ENCODE assay signal across 10 cellular contexts in genomic region chr7:130998993-130999602, GRCh38.
DNase-seq lines count a peak whose midpoint lies in the region; ATAC-seq and TF ChIP-seq lines count a peak whose summit lies in the region.
"Had no signal": no experiment of that assay in that cellular context is flagged by ENCODE, and none has a peak within 500 bp of the region (broad histone marks: within the 10 kb centered on the region; RNA-seq: fewer than 3 reads in every experiment).

No MANE protein-coding gene starts in this region.

- no peak overlapping the region for H3K4me3 ChIP-seq in fibroblast of villous mesenchyme (ENCODE audit: low read depth, low read length)
- H3K4me3 ChIP-seq in thyroid gland (replicated peaks in 1 of 3) = no peak overlapping the region

- no peak for TF ChIP-seq POLR2A in thyroid gland (IDR thresholded peaks at IDR 0.05)

- intact Hi-C loops in activated T-helper 1 cell treated with anti-CD3 and anti-CD28 coated beads, Interleukin-12 subunit alpha, Interleukin-12 subunit beta, Interleukin-2, Interleukin-4 antibody, amounts not matched to agents 30 ng/mL and 10 ng/mL and 1 ng/mL, durations not matched to agents 14 hours and 24 hours and 36 hours (cut with micrococcal nuclease) = loop anchor here (5.0 kb wide), 1 partner anchor 33 kb away; no protein-coding TSS in a partner anchor
- intact Hi-C loops in thyroid gland (cut with DNase I) = loop anchor here (10.0 kb wide), 1 partner anchor 94 kb away; no protein-coding TSS in a partner anchor

- no peaks in the 10 kb centered on the region for H3K9me3 ChIP-seq in thyroid gland

- H3K27ac ChIP-seq in thyroid gland = peak overlapping the region; percentile 40 to 84 (median 61)

- H3K4me1 ChIP-seq in thyroid gland = peaks cover 71% of the 10 kb centered on the region in 2 donors

- DNase-seq in activated T-cell treated with anti-CD3 and anti-CD28 coated beads, Interleukin-2, amount 50 U/mL, for 1 hour = peak; percentile 31
- DNase-seq in activated T-cell treated with anti-CD3 and anti-CD28 coated beads, Interleukin-2, amount 50 U/mL, for 4 hours = no peak
- no peak for DNase-seq in activated T-helper 1 cell treated with anti-CD3 and anti-CD28 coated beads, Interleukin-12 subunit alpha, Interleukin-12 subunit beta, Interleukin-2, Interleukin-4 antibody, amounts not matched to agents 30 ng/mL and 10 ng/mL and 1 ng/mL, durations not matched to agents 14 hours and 24 hours and 36 hours (ENCODE audit: low spot score)
- DNase-seq in fibroblast of villous mesenchyme (ENCODE audit: low read depth) (peak; percentile 53), thyroid gland (no peak), NCI-H2107 (lab: John Stamatoyannopoulos, UW) (no peak), NCI-H1436 treated with DMSO at 0.1 percent for 48 hours (lab: John Stamatoyannopoulos, UW) (no peak), NCI-H2029 treated with DMSO at 0.1 percent for 48 hours (lab: John Stamatoyannopoulos, UW) (no peak)
- DNase-seq: NCI-H2171 had no signal

- peaks cover 5% of the 10 kb centered on the region for H3K9me3 Mint-ChIP-seq in activated T-cell treated with anti-CD3 and anti-CD28 coated beads, Interleukin-2, amount 50 U/mL, for 4 hours
- H3K9me3 Mint-ChIP-seq in activated T-helper 1 cell treated with anti-CD3 and anti-CD28 coated beads, Interleukin-12 subunit alpha, Interleukin-12 subunit beta, Interleukin-2, Interleukin-4 antibody, amounts not matched to agents 30 ng/mL and 10 ng/mL and 1 ng/mL, durations not matched to agents 14 hours and 24 hours and 36 hours = peaks cover 12% of the 10 kb centered on the region
- H3K9me3 Mint-ChIP-seq: neural crest cell had no signal

- H3K4me1 Mint-ChIP-seq in activated T-cell treated with anti-CD3 and anti-CD28 coated beads, Interleukin-2, amount 50 U/mL, for 4 hours (ENCODE audit: low read depth) = peaks cover 79% of the 10 kb centered on the region
- H3K4me1 Mint-ChIP-seq in activated T-helper 1 cell treated with anti-CD3 and anti-CD28 coated beads, Interleukin-12 subunit alpha, Interleukin-12 subunit beta, Interleukin-2, Interleukin-4 antibody, amounts not matched to agents 30 ng/mL and 10 ng/mL and 1 ng/mL, durations not matched to agents 14 hours and 24 hours and 36 hours (ENCODE audit: low read depth) = peaks cover 63% of the 10 kb centered on the region

- no peak for ATAC-seq in activated T-cell treated with anti-CD3 and anti-CD28 coated beads, Interleukin-2, amount 50 U/mL, for 4 hours

- H3K36me3 ChIP-seq in thyroid gland = peaks cover 0 to 7% of the 10 kb centered on the region in 2 donors

- H3K27me3 ChIP-seq in thyroid gland = no peaks in the 10 kb centered on the region

- H3K36me3 Mint-ChIP-seq in activated T-cell treated with anti-CD3 and anti-CD28 coated beads, Interleukin-2, amount 50 U/mL, for 4 hours (ENCODE audit: insufficient read depth) = peaks cover 23% of the 10 kb centered on the region
- H3K36me3 Mint-ChIP-seq in activated T-helper 1 cell treated with anti-CD3 and anti-CD28 coated beads, Interleukin-12 subunit alpha, Interleukin-12 subunit beta, Interleukin-2, Interleukin-4 antibody, amounts not matched to agents 30 ng/mL and 10 ng/mL and 1 ng/mL, durations not matched to agents 14 hours and 24 hours and 36 hours (ENCODE audit: low read depth) = peaks cover 32% of the 10 kb centered on the region

- peak overlapping the region; percentile 20 for H3K27ac Mint-ChIP-seq in activated T-helper 1 cell treated with anti-CD3 and anti-CD28 coated beads, Interleukin-12 subunit alpha, Interleukin-12 subunit beta, Interleukin-2, Interleukin-4 antibody, amounts not matched to agents 30 ng/mL and 10 ng/mL and 1 ng/mL, durations not matched to agents 14 hours and 24 hours and 36 hours

- 78 to 92% methylated on average over 3 of the region's 3 CpGs for WGBS in thyroid gland, 2 donors

- H3K4me3 Mint-ChIP-seq in activated T-cell treated with anti-CD3 and anti-CD28 coated beads, Interleukin-2, amount 50 U/mL, for 4 hours = no peak overlapping the region
- no peak overlapping the region for H3K4me3 Mint-ChIP-seq in activated T-helper 1 cell treated with anti-CD3 and anti-CD28 coated beads, Interleukin-12 subunit alpha, Interleukin-12 subunit beta, Interleukin-2, Interleukin-4 antibody, amounts not matched to agents 30 ng/mL and 10 ng/mL and 1 ng/mL, durations not matched to agents 14 hours and 24 hours and 36 hours
- H3K4me3 Mint-ChIP-seq: neural crest cell had no signal

- TF ChIP-seq CTCF in fibroblast of villous mesenchyme (IDR thresholded peaks at IDR 0.05; ENCODE audit: insufficient read depth, low read depth, low read length) (no peak), thyroid gland (IDR thresholded peaks at IDR 0.05) (no peak)

- H3K27me3 Mint-ChIP-seq in activated T-cell treated with anti-CD3 and anti-CD28 coated beads, Interleukin-2, amount 50 U/mL, for 4 hours (ENCODE audit: low read depth) = no peaks in the 10 kb centered on the region
- H3K27me3 Mint-ChIP-seq in activated T-helper 1 cell treated with anti-CD3 and anti-CD28 coated beads, Interleukin-12 subunit alpha, Interleukin-12 subunit beta, Interleukin-2, Interleukin-4 antibody, amounts not matched to agents 30 ng/mL and 10 ng/mL and 1 ng/mL, durations not matched to agents 14 hours and 24 hours and 36 hours (ENCODE audit: insufficient read depth) = no peaks in the 10 kb centered on the region

Comparison
In these comparisons a context has a peak if more than half of its experiments do, and no peak if none do; other contexts are left out.
1. DNase-seq: peak in activated T-cell treated with anti-CD3 and anti-CD28 coated beads, Interleukin-2, amount 50 U/mL, for 1 hour (single experiment) and fibroblast of villous mesenchyme (single experiment); none in activated T-cell treated with anti-CD3 and anti-CD28 coated beads, Interleukin-2, amount 50 U/mL, for 4 hours (single experiment), activated T-helper 1 cell treated with anti-CD3 and anti-CD28 coated beads, Interleukin-12 subunit alpha, Interleukin-12 subunit beta, Interleukin-2, Interleukin-4 antibody, amounts not matched to agents 30 ng/mL and 10 ng/mL and 1 ng/mL, durations not matched to agents 14 hours and 24 hours and 36 hours (single experiment), thyroid gland (0 of 2), NCI-H2107 (single experiment), NCI-H1436 treated with DMSO at 0.1 percent for 48 hours (single experiment) and NCI-H2029 treated with DMSO at 0.1 percent for 48 hours (single experiment).